In the genomic region with DNA sequence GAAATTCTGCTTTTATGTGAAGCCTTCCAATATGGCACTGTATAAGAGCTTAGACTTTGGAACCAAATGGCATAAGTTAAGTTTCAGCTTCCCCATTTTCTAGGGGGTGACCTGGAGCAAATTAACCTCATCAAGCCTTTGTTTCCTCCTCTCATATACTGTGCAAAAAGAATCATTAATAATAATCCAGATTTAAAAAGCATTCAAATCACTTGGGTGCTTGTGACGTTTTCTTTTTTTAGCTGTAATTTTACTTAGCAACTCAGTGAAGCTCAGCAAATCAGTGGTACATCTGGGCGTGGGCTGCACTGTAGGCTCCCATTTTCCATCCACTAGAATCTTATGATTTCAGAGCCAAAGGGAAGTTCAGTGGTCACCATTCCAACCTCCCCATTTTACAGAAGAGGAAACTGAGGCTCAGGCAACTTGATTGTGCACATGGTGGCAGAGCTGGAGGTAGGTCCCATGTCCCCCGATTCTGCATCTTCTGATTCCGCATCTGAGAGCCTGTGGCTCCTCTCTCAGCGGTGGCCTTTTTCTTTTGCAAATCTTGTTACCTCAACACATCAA, we compare ENCODE assay signal across 29 cellular contexts.
"Had no signal": no experiment of that assay in that cellular context is flagged by ENCODE, and none has a peak within 500 bp of the region (broad histone marks: within the 10 kb centered on the region; RNA-seq: fewer than 3 reads in every experiment).

No MANE protein-coding gene starts in this region.

- H3K4me1 ChIP-seq: left lung, stomach, testis, thyroid gland, transverse colon, upper lobe of left lung, vagina had no signal

- FAIRE-seq: kidney had no signal

- H3K36me3 ChIP-seq: left lung, neural progenitor cell, neutrophil, ovary, stomach, thyroid gland, transverse colon, upper lobe of left lung, vagina had no signal

- H3K4me2 ChIP-seq: neural progenitor cell had no signal

- H3K27ac ChIP-seq: left lung, neural progenitor cell, neutrophil, ovary, skin epidermis, stomach, testis, thyroid gland, transverse colon, upper lobe of left lung, vagina had no signal

- H2AFZ ChIP-seq: neural progenitor cell had no signal

- H3K4me3 ChIP-seq: left lung, lung, neural progenitor cell, ovary, skin epidermis, stomach, testis, thyroid gland, transverse colon, upper lobe of left lung, vagina had no signal

- H3K9ac ChIP-seq: neural progenitor cell had no signal

- H3K9me3 ChIP-seq: left lung, neutrophil, ovary, stomach, testis, thyroid gland, transverse colon, upper lobe of left lung, vagina had no signal

- H3K27me3 ChIP-seq: neural progenitor cell, ovary, testis, thyroid gland, transverse colon, upper lobe of left lung, vagina had no signal

- DNase-seq: immature natural killer cell; kidney; left colon; left lung; mesendoderm; naive B cell; natural killer cell; nephron progenitor cell; occipital lobe; ovary; retina; right cardiac atrium; stimulated activated CD4-positive, alpha-beta T cell treated with anti-CD3 and anti-CD28 coated beads, Interleukin-12 subunit alpha, Interleukin-12 subunit beta, amount 100 ng/mL, for 4 hours; stimulated activated CD4-positive, alpha-beta T cell treated with anti-CD3 and anti-CD28 coated beads, Interleukin-15, amount 100 ng/mL, for 24 hours; stimulated activated CD4-positive, alpha-beta T cell treated with anti-CD3 and anti-CD28 coated beads, Interleukin-2, amount 100 ng/mL, for 24 hours; stimulated activated CD4-positive, alpha-beta T cell treated with anti-CD3 and anti-CD28 coated beads, Interleukin-4, amount 100 ng/mL, for 1 hour; stimulated activated naive B cell treated with anti-CD40 and anti-IgM and Interleukin-4, amounts not matched to agents 10 μg/mL and 1 μg/mL and 100 μg/mL, for 72 hours; stimulated activated naive CD8-positive, alpha-beta T cell treated with anti-CD3 and anti-CD28 coated beads, Interleukin-15, Interleukin-2, amounts not matched to agents 100 U/mL and 50 U/mL, for 24 hours; stomach; testis; thyroid gland; transverse colon; upper lobe of left lung had no signal

- ATAC-seq: left colon; left lung; natural killer cell; right cardiac atrium; sciatic nerve; stimulated activated naive B cell treated with anti-CD40 and anti-IgM and Interleukin-4, amounts not matched to agents 10 μg/mL and 1 μg/mL and 100 μg/mL, for 72 hours; stimulated activated naive CD8-positive, alpha-beta T cell treated with anti-CD3 and anti-CD28 coated beads, Interleukin-15, Interleukin-2, amounts not matched to agents 100 U/mL and 50 U/mL, for 24 hours had no signal
